In the genomic region with DNA sequence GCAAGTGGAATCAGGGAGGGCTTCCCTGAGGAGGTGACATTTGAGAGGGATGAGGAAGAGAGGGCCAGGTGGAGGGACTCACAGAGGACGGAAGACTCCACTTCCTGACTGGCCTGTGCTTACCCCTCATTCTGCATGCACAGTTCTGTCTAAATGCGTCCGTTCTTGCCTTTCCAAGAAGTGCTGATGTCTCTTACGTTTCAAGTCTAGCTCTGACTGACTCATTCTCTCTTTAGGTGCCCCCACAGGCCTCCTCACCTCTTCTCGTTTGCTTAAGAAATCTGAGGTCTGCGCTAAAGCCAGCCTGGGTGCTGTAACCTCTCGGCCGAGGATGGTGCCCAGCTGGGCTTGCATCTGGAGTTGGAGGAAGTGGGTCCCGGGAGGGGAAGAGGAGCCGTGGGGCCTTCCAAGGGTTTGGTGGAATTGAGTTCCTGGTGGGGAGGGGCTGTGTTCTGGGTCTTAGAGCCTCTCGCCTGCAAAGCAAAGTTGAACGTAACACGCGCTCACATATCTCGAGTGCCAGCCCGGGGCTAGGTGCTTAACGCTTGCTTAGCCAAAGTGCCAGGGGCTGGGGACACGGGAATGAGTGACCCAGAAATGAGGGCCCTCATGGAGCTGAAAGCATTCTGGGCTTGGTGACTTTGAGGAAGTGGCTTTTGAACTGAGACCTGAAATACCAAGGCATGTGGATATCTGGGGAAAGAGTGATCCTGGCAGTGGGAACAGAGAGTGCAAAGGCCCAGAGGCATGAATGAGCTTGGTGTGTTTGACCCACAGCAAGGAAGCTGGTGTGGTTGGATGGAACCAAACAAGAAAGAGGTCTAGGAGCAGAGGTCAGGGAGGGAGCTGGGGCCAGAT, we compare ENCODE assay signal across 8 cellular contexts. TPM values are rescaled to one million over a fixed set of nuclear protein-coding genes. Genes with fewer than 3 reads are reported as not detected.
DNase-seq lines count a peak whose midpoint lies in the region; ATAC-seq and TF ChIP-seq lines count a peak whose summit lies in the region.

No MANE protein-coding gene starts in this region.

- H3K4me3 ChIP-seq in SJCRH30 (no peak overlapping the region), right lobe of liver (no peak overlapping the region)

- H3K27ac ChIP-seq in SJCRH30: peak overlapping the region; percentile 83
- peak overlapping the region; percentile 66 for H3K27ac ChIP-seq in adipose tissue (ENCODE audit: low read depth, low read length)
- peak overlapping the region; percentile 41 to 100 (median 66) for H3K27ac ChIP-seq in right lobe of liver

- no peak for TF ChIP-seq CTCF in right lobe of liver (IDR thresholded peaks at IDR 0.05)

- no peak for TF ChIP-seq POLR2A in right lobe of liver (IDR thresholded peaks at IDR 0.05)

- peaks cover 14% of the 10 kb centered on the region for H3K36me3 ChIP-seq in SJCRH30
- H3K36me3 ChIP-seq in right lobe of liver: no peaks in the 10 kb centered on the region

- intact Hi-C loops in right lobe of liver (cut with DNase I): loop anchor here in 1 of 2 donors (10.0 kb wide), 1 partner anchor 46 kb away; no protein-coding TSS in a partner anchor

- DNase-seq in SJCRH30 (no peak), right lobe of liver (peak in 1 of 3 donors; percentile 50), cerebellar cortex (ENCODE audit: low spot score) (no peak), inferior parietal cortex (ENCODE audit: extremely low spot score) (no peak)
- peak; percentile 25 for DNase-seq in stimulated activated CD8-positive, alpha-beta memory T cell treated with anti-CD3 and anti-CD28 coated beads, Interleukin-15, amount 100 ng/mL, for 1 hour (ENCODE audit: low read depth)

- peaks cover 36% of the 10 kb centered on the region for H3K4me1 ChIP-seq in SJCRH30
- H3K4me1 ChIP-seq in right lobe of liver: peaks cover 0 to 93% (median 42%) of the 10 kb centered on the region in 4 donors

- H3K9me3 ChIP-seq in SJCRH30 (replicated peaks) (no peaks in the 10 kb centered on the region), right lobe of liver (no peaks in the 10 kb centered on the region)

- ATAC-seq in GM18498 (IDR thresholded peaks at IDR 0.05; ENCODE audit: unreplicated experiment) (peak; percentile 45), right lobe of liver (no peak), GM18907 (IDR thresholded peaks at IDR 0.05; ENCODE audit: unreplicated experiment) (no peak)

- WGBS in adipose tissue, 3 donors: 32 to 76% (median 42%) methylated on average over 18 of the region's 18 CpGs
- 25% methylated on average over 18 of the region's 18 CpGs for WGBS in right lobe of liver (ENCODE audit: insufficient coverage, low coverage, low lambda C conversion rate, missing lambda C conversion rate)

- H3K27me3 ChIP-seq in SJCRH30 (no peaks in the 10 kb centered on the region), right lobe of liver (no peaks in the 10 kb centered on the region)

RNA-seq across cellular contexts. Expression of a gene that starts 4.9 kb away (rescaled TPM):
- 71.0 and 75.1 TPM in 2 replicates for total RNA-seq in SJCRH30 (2014; rRNA removed; shearing (Covaris generic))
- 10 to 100 TPM; 13.5 to 49.3 (median 29.7) TPM for polyA plus RNA-seq in adipose tissue
- total RNA-seq in right lobe of liver: 100 to 1,000 TPM in 1 of 6 experiments, 10 to 100 TPM in 5; 38.8 to 147 (median 46.9) TPM

RNA-seq across cellular contexts. Expression of a gene that starts 50.1 kb away (rescaled TPM):
- total RNA-seq in SJCRH30 (2014; rRNA removed; shearing (Covaris generic)): 38.3 and 39.5 TPM in 2 replicates
- polyA plus RNA-seq in adipose tissue: 10 to 100 TPM; 51.5 to 56.3 (median 53.4) TPM
- total RNA-seq in right lobe of liver: 10 to 100 TPM; 23.7 to 42.3 (median 33.1) TPM
